ENCODE assay signal across 19 cellular contexts in genomic region chrY:15510984-15511650, GRCh38.
"Had no signal": no experiment of that assay in that cellular context is flagged by ENCODE, and none has a peak within 500 bp of the region (broad histone marks: within the 10 kb centered on the region; RNA-seq: fewer than 3 reads in every experiment).

No MANE protein-coding gene starts in this region.

- H3K9me3 ChIP-seq: MG63, Peyer's patch, SJCRH30 had no signal

- DNase-seq: IMR-90, Karpas-422, KG1, MG63, NCI-H1092, NCI-H1105 treated with DMSO at 0.1 percent for 48 hours, NCI-H1417 treated with DMSO at 0.1 percent for 48 hours, NCI-H187, NCI-H2029, NCI-H2171 treated with DMSO at 0.1 percent for 48 hours, NCI-H2227 treated with DMSO at 0.1 percent for 48 hours, NCI-H524, NCI-H526 treated with DMSO at 0.1 percent for 48 hours, NCI-H774, OCI-M1, PC-9, Peyer's patch, SHP77 treated with DMSO at 0.1 percent for 48 hours, SJCRH30 had no signal

- H3K4me3 ChIP-seq: MG63, PC-9, Peyer's patch, SJCRH30 had no signal

- H3K27me3 ChIP-seq: MG63, Peyer's patch, SJCRH30 had no signal

- H3K27ac ChIP-seq: PC-9, Peyer's patch, SJCRH30 had no signal

- H3K4me1 ChIP-seq: Peyer's patch, SJCRH30 had no signal

- H3K36me3 ChIP-seq: MG63, Peyer's patch, SJCRH30 had no signal

- H2AFZ ChIP-seq: PC-9 had no signal

- H3K4me2 ChIP-seq: PC-9 had no signal
